Comparison of ENCODE assay signal across 25 cellular contexts in genomic region chr1:27821761-27822315, GRCh38. TPM values are rescaled to one million over a fixed set of nuclear protein-coding genes. Genes with fewer than 3 reads are reported as not detected.
DNase-seq lines count a peak whose midpoint lies in the region; ATAC-seq and TF ChIP-seq lines count a peak whose summit lies in the region.
"Had no signal": no experiment of that assay in that cellular context is flagged by ENCODE, and none has a peak within 500 bp of the region (broad histone marks: within the 10 kb centered on the region; RNA-seq: fewer than 3 reads in every experiment).

No MANE protein-coding gene starts in this region.

- H3K4me2 ChIP-seq in smooth muscle cell = no peak overlapping the region
- H3K4me2 ChIP-seq: SK-N-SH had no signal

- H3K27ac Mint-ChIP-seq in stimulated activated effector memory CD8-positive, alpha-beta T cell treated with anti-CD3 and anti-CD28 coated beads, Interleukin-12 subunit alpha, Interleukin-12 subunit beta, amount 100 ng/mL, for 72 hours = peak overlapping the region; percentile 21
- H3K27ac Mint-ChIP-seq in activated CD8-positive, alpha-beta memory T cell treated with anti-CD3 and anti-CD28 coated beads, Interleukin-2, amount 10 ng/mL, durations not matched to agents 7 days and 5 days = no peak overlapping the region
- H3K27ac Mint-ChIP-seq: B cell, CD14-positive monocyte had no signal

- H3K4me3 ChIP-seq in fibroblast of villous mesenchyme (ENCODE audit: low read depth, low read length) = no peak overlapping the region
- H3K4me3 ChIP-seq in smooth muscle cell = no peak overlapping the region
- H3K4me3 ChIP-seq: HAP-1 had no signal

- no peaks in the 10 kb centered on the region for H3K9me3 ChIP-seq in smooth muscle cell (replicated peaks; ENCODE audit: low read depth)
- H3K9me3 ChIP-seq: HAP-1, SK-N-SH had no signal

- H3K27me3 Mint-ChIP-seq in activated CD8-positive, alpha-beta memory T cell treated with anti-CD3 and anti-CD28 coated beads, Interleukin-2, amount 10 ng/mL, durations not matched to agents 7 days and 5 days = no peaks in the 10 kb centered on the region
- H3K27me3 Mint-ChIP-seq: B cell had no signal

- no peaks in the 10 kb centered on the region for H3K27me3 ChIP-seq in smooth muscle cell (ENCODE audit: low read depth)

- no peak overlapping the region for H3K9ac ChIP-seq in smooth muscle cell (ENCODE audit: low read depth)
- H3K9ac ChIP-seq: SK-N-SH had no signal

- H3K4me3 Mint-ChIP-seq in stimulated activated effector memory CD8-positive, alpha-beta T cell treated with anti-CD3 and anti-CD28 coated beads, Interleukin-12 subunit alpha, Interleukin-12 subunit beta, amount 100 ng/mL, for 72 hours = no peak overlapping the region
- no peak overlapping the region for H3K4me3 Mint-ChIP-seq in activated CD8-positive, alpha-beta memory T cell treated with anti-CD3 and anti-CD28 coated beads, Interleukin-2, amount 10 ng/mL, durations not matched to agents 7 days and 5 days
- H3K4me3 Mint-ChIP-seq: B cell, CD14-positive monocyte had no signal

- DNase-seq in EH (ENCODE audit: low read depth) = peak; percentile 24
- peak; percentile 67 for DNase-seq in fibroblast of villous mesenchyme (ENCODE audit: low read depth)
- DNase-seq in stimulated activated effector memory CD8-positive, alpha-beta T cell treated with anti-CD3 and anti-CD28 coated beads, Interleukin-12 subunit alpha, Interleukin-12 subunit beta, amount 100 ng/mL, for 72 hours (ENCODE audit: low spot score in 2 of 2) = no peak
- DNase-seq in smooth muscle cell (lab: John Stamatoyannopoulos, UW; ENCODE audit: unreplicated experiment) = no peak
- no peak for DNase-seq in activated CD8-positive, alpha-beta memory T cell treated with anti-CD3 and anti-CD28 coated beads, Interleukin-2, amount 10 ng/mL, durations not matched to agents 7 days and 5 days
- DNase-seq: Calu3; DMS79 treated with DMSO at 0.1 percent for 48 hours; GOT3; KBM-7; MV-4-11; NCI-H1105; NCI-H1436 treated with DMSO at 0.1 percent for 48 hours; NCI-H187 treated with DMSO at 0.1 percent for 48 hours; NCI-H446; NCI-H524 treated with DMSO at 0.1 percent for 48 hours; NCI-H774; NK-92 treated with Interleukin-12 subunit alpha and Interleukin-12 subunit beta, amount 100 ng/mL, for 24 hours; PC-3; SK-N-SH had no signal

- H3K4me1 Mint-ChIP-seq in stimulated activated effector memory CD8-positive, alpha-beta T cell treated with anti-CD3 and anti-CD28 coated beads, Interleukin-12 subunit alpha, Interleukin-12 subunit beta, amount 100 ng/mL, for 72 hours = no peaks in the 10 kb centered on the region
- no peaks in the 10 kb centered on the region for H3K4me1 Mint-ChIP-seq in activated CD8-positive, alpha-beta memory T cell treated with anti-CD3 and anti-CD28 coated beads, Interleukin-2, amount 10 ng/mL, durations not matched to agents 7 days and 5 days
- H3K4me1 Mint-ChIP-seq: B cell, CD14-positive monocyte had no signal

- H4K20me1 ChIP-seq in smooth muscle cell (ENCODE audit: low read depth) = no peaks in the 10 kb centered on the region

- WGBS in smooth muscle cell (ENCODE audit: low lambda C conversion rate) = 94% methylated on average over 8 of the region's 8 CpGs

- no peaks in the 10 kb centered on the region for H3K79me2 ChIP-seq in smooth muscle cell (ENCODE audit: low read depth)

- H3K9me3 Mint-ChIP-seq in stimulated activated effector memory CD8-positive, alpha-beta T cell treated with anti-CD3 and anti-CD28 coated beads, Interleukin-12 subunit alpha, Interleukin-12 subunit beta, amount 100 ng/mL, for 72 hours = no peaks in the 10 kb centered on the region
- no peaks in the 10 kb centered on the region for H3K9me3 Mint-ChIP-seq in activated CD8-positive, alpha-beta memory T cell treated with anti-CD3 and anti-CD28 coated beads, Interleukin-2, amount 10 ng/mL, durations not matched to agents 7 days and 5 days (ENCODE audit: low read depth)

- peaks cover 12% of the 10 kb centered on the region for H3K36me3 ChIP-seq in smooth muscle cell (ENCODE audit: low read depth)

- no peak overlapping the region for H2AFZ ChIP-seq in smooth muscle cell (ENCODE audit: low read depth)

- TF ChIP-seq CTCF in VCaP (conservative IDR thresholded peaks at IDR 0.05) (no peak), fibroblast of villous mesenchyme (IDR thresholded peaks at IDR 0.05; ENCODE audit: insufficient read depth, low read depth, low read length) (no peak), smooth muscle cell (IDR thresholded peaks at IDR 0.05; ENCODE audit: borderline replicate concordance, insufficient read depth, poor library complexity, severe bottlenecking) (no peak)

- H3K36me3 Mint-ChIP-seq in stimulated activated effector memory CD8-positive, alpha-beta T cell treated with anti-CD3 and anti-CD28 coated beads, Interleukin-12 subunit alpha, Interleukin-12 subunit beta, amount 100 ng/mL, for 72 hours = peaks cover 74% of the 10 kb centered on the region
- peaks cover 22% of the 10 kb centered on the region for H3K36me3 Mint-ChIP-seq in activated CD8-positive, alpha-beta memory T cell treated with anti-CD3 and anti-CD28 coated beads, Interleukin-2, amount 10 ng/mL, durations not matched to agents 7 days and 5 days

- no peaks in the 10 kb centered on the region for H3K4me1 ChIP-seq in smooth muscle cell (ENCODE audit: low read depth)
- H3K4me1 ChIP-seq: HAP-1 had no signal

- H3K27ac ChIP-seq in VCaP (peak overlapping the region; percentile 28), smooth muscle cell (ENCODE audit: low read depth) (no peak overlapping the region)

- no peaks in the 10 kb centered on the region for H3F3A ChIP-seq in smooth muscle cell (ENCODE audit: low read depth)

- CTCF ChIA-PET in activated CD8-positive, alpha-beta memory T cell treated with anti-CD3 and anti-CD28 coated beads, Interleukin-2, amount 10 ng/mL, durations not matched to agents 7 days and 5 days (lab: Charles Lee) = no interaction called here

- no peak for ATAC-seq in stimulated activated effector memory CD8-positive, alpha-beta T cell treated with anti-CD3 and anti-CD28 coated beads, Interleukin-12 subunit alpha, Interleukin-12 subunit beta, amount 100 ng/mL, for 72 hours
- ATAC-seq in GM18868 (IDR thresholded peaks at IDR 0.05; ENCODE audit: unreplicated experiment) = no peak
- no peak for ATAC-seq in activated CD8-positive, alpha-beta memory T cell treated with anti-CD3 and anti-CD28 coated beads, Interleukin-2, amount 10 ng/mL, durations not matched to agents 7 days and 5 days
- ATAC-seq: PC-3 had no signal

RNA-seq across cellular contexts. Expression of gene PPP1R8, which starts 8.7 kb away (rescaled TPM):
- total RNA-seq in fibroblast of villous mesenchyme (26.7 and 46.6 TPM in 2 replicates), smooth muscle cell (35.4 and 36.4 TPM in 2 replicates)
- 10.6 and 14.4 TPM in 2 replicates for polyA plus RNA-seq in smooth muscle cell
- total RNA-seq in activated CD8-positive, alpha-beta memory T cell treated with anti-CD3 and anti-CD28 coated beads, Interleukin-2, amount 10 ng/mL, durations not matched to agents 7 days and 5 days = 10 to 100 TPM; 57.4 to 68.7 TPM

RNA-seq across cellular contexts. Expression of gene STX12, which starts 48.8 kb away (rescaled TPM):
- total RNA-seq in fibroblast of villous mesenchyme = 70.5 and 95.4 TPM in 2 replicates
- 49.6 and 50.7 TPM in 2 replicates for total RNA-seq in smooth muscle cell
- polyA plus RNA-seq in smooth muscle cell = 20.6 and 22.0 TPM in 2 replicates
- 10 to 100 TPM; 20.4 to 29.5 TPM for total RNA-seq in activated CD8-positive, alpha-beta memory T cell treated with anti-CD3 and anti-CD28 coated beads, Interleukin-2, amount 10 ng/mL, durations not matched to agents 7 days and 5 days

RNA-seq across cellular contexts. Expression of gene THEMIS2, which starts 50.5 kb away (rescaled TPM):
- total RNA-seq in fibroblast of villous mesenchyme = 3.0 and 6.4 TPM in 2 replicates
- 1.6 and 3.2 TPM in 2 replicates for total RNA-seq in smooth muscle cell
- 4.2 and 4.6 TPM in 2 replicates for polyA plus RNA-seq in smooth muscle cell
- total RNA-seq in activated CD8-positive, alpha-beta memory T cell treated with anti-CD3 and anti-CD28 coated beads, Interleukin-2, amount 10 ng/mL, durations not matched to agents 7 days and 5 days = 10 to 100 TPM; 23.4 to 30.7 TPM
- total RNA-seq: A172 had no signal

Comparison
In these comparisons a context has a peak if more than half of its experiments do, and no peak if none do; other contexts are left out.
1. DNase-seq: peak in EH (single experiment) and fibroblast of villous mesenchyme (single experiment); none in stimulated activated effector memory CD8-positive, alpha-beta T cell treated with anti-CD3 and anti-CD28 coated beads, Interleukin-12 subunit alpha, Interleukin-12 subunit beta, amount 100 ng/mL, for 72 hours (0 of 2), smooth muscle cell (single experiment) and activated CD8-positive, alpha-beta memory T cell treated with anti-CD3 and anti-CD28 coated beads, Interleukin-2, amount 10 ng/mL, durations not matched to agents 7 days and 5 days (single experiment).